8 cellular contexts compared by ENCODE assay signal in the genomic region with DNA sequence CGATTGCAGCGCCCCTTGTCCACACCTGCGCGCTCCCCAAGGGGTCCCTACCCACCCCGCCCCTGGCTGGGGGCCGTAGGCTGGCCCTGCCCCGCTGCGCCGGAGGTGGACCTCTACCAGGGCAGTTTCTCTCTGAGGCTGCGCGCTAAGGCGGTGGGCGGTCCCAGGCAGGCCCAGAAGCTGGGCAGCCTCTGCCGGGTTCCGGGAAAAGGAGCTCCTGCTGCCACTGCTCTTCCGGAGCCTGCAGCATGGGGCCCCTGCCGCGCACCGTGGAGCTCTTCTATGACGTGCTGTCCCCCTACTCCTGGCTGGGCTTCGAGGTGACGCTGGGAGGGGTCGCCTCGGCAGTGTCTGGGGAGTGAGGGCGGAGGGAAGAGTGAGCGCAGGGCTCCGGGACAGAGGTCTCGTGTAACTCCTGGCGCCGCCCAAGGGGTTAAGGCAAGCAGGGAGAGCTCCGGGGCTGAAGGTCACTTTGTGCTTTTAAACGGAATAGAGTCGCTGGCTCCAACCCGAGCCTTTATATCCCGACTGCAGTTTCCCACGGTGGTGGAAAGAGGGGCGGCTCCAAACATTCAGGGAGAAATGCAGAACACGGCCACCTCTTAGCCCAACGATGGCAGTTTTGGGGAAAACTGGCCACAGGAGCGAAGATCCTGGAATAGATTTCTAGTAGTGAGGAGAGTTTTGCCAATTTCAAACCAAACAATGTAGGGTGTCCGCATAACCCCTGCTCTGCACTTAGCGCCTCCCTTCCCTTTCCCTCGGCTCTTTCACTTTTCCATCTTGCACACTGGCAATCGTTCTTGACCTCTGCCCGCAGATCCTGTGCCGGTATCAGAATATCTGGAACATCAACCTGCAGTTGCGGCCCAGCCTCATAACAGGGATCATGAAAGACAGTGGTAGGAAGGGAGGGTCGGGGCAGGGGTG. TPM values are rescaled to one million over a fixed set of nuclear protein-coding genes. Genes with fewer than 3 reads are reported as not detected.
A peak's percentile ranks its signal among the peaks of the same experiment; 100 is the strongest.
DNase-seq lines count a peak whose midpoint lies in the region; ATAC-seq, FAIRE-seq and TF ChIP-seq lines count a peak whose summit lies in the region.

A gene (plus strand): TSS at position 176 of the 930 bp plus-strand sequence. CDS start 73 bp downstream, at position 249.

- peak within 1 kb of the TSS; percentile 100 for H2AFZ ChIP-seq in trophoblast cell (ENCODE audit: insufficient read depth, low read length, poor library complexity)

- WGBS in trophoblast cell (ENCODE audit: extremely low coverage, insufficient coverage, insufficient read length) = no CpG with 5 or more reads among the region's 48 CpGs
- WGBS in tibial nerve, 2 donors = 1% methylated on average over 37 to 38 of the region's 48 CpGs

- TF ChIP-seq EP300 in tibial nerve (IDR thresholded peaks at IDR 0.05) = peak; percentile 18 to 79

- H4K8ac ChIP-seq in trophoblast cell (ENCODE audit: low read depth, low read length) = peak within 1 kb of the TSS; percentile 98

- TF ChIP-seq CTCF in tibial nerve (IDR thresholded peaks at IDR 0.05) = no peak

- peak within 1 kb of the TSS; percentile 94 for H4K91ac ChIP-seq in trophoblast cell (ENCODE audit: low read depth, low read length)

- H3K9ac ChIP-seq in trophoblast cell (ENCODE audit: low read length) = peak within 1 kb of the TSS; percentile 93

- peaks cover 7% of the 10 kb centered on the region for H3K79me1 ChIP-seq in trophoblast cell (ENCODE audit: low read length)

- peak within 1 kb of the TSS; percentile 99 for H3K14ac ChIP-seq in trophoblast cell (ENCODE audit: low read length)

- H3K9me3 ChIP-seq in trophoblast cell (ENCODE audit: insufficient read depth, low read depth, low read length) = no peaks in the 10 kb centered on the region
- H3K9me3 ChIP-seq in tibial nerve = no peaks in the 10 kb centered on the region

- no peak within 1 kb of the TSS for H3K23ac ChIP-seq in trophoblast cell (ENCODE audit: low read length)

- H3K27ac ChIP-seq in trophoblast cell (ENCODE audit: low read depth, low read length) (peak within 1 kb of the TSS; percentile 54), tibial nerve (peak within 1 kb of the TSS; percentile 49 to 94 (median 88))

- TF ChIP-seq POLR2A in H54 (IDR thresholded peaks at IDR 0.05; ENCODE audit: low read depth, low read length) = peak; percentile 98
- TF ChIP-seq POLR2A in tibial nerve (IDR thresholded peaks at IDR 0.05) = peak; percentile 26 to 72

- peak within 1 kb of the TSS; percentile 92 for H2BK120ac ChIP-seq in trophoblast cell (ENCODE audit: insufficient read depth, low read length, poor library complexity)

- H2BK12ac ChIP-seq in trophoblast cell (ENCODE audit: low read length) = peak within 1 kb of the TSS; percentile 29

- peaks cover 8% of the 10 kb centered on the region for H3K79me2 ChIP-seq in trophoblast cell (ENCODE audit: control insufficient read depth, insufficient read depth, low read length, poor library complexity)

- no peak for FAIRE-seq in H54 (lab: Jason Lieb, UNC)

- H3K4me3 ChIP-seq in trophoblast cell (ENCODE audit: low read depth, low read length) (peak within 1 kb of the TSS; percentile 93), tibial nerve (peak within 1 kb of the TSS; percentile 59 to 91 (median 76))

- H3K4me2 ChIP-seq in trophoblast cell (ENCODE audit: low read length) = peak within 1 kb of the TSS; percentile 77

- H2AK5ac ChIP-seq in trophoblast cell (ENCODE audit: low read length) = peak within 1 kb of the TSS; percentile 87

- ATAC-seq in Right ventricle myocardium superior (ENCODE audit: poor library complexity) = peak; percentile 97

- H3K4me1 ChIP-seq in trophoblast cell (ENCODE audit: control insufficient read depth in 1 of 2, insufficient read depth in 2 of 2, low read length in 2 of 2) = peaks cover 4 to 10% of the 10 kb centered on the region in 2 experiments
- H3K4me1 ChIP-seq in tibial nerve = peaks cover 0 to 35% (median 18%) of the 10 kb centered on the region in 4 donors

- intact Hi-C loops in Right ventricle myocardium superior (cut with DNase I) = no loop called here

- H3K4ac ChIP-seq in trophoblast cell (ENCODE audit: low read depth, low read length) = peak within 1 kb of the TSS; percentile 85

- H3K18ac ChIP-seq in trophoblast cell (ENCODE audit: low read length) = peak within 1 kb of the TSS; percentile 95

- peaks cover 19% of the 10 kb centered on the region in 2 experiments for H3K36me3 ChIP-seq in trophoblast cell (ENCODE audit: control insufficient read depth in 1 of 2, insufficient read depth in 2 of 2, low read length in 2 of 2)
- peaks cover 0 to 19% (median 0%) of the 10 kb centered on the region in 3 donors for H3K36me3 ChIP-seq in tibial nerve

- H3K27me3 ChIP-seq in trophoblast cell (ENCODE audit: insufficient read depth, low read length) = no peaks in the 10 kb centered on the region
- H3K27me3 ChIP-seq in tibial nerve = no peaks in the 10 kb centered on the region

- DNase-seq in GF-D8 (lab: John Stamatoyannopoulos, UW) = peak; percentile 82
- peak; percentile 87 for DNase-seq in H54 (ENCODE audit: insufficient read length, low spot score)
- peak; percentile 75 for DNase-seq in M059J (ENCODE audit: low read depth)
- DNase-seq in SW480 (ENCODE audit: low spot score) = peak; percentile 74
- peak; percentile 69 for DNase-seq in activated naive CD8-positive, alpha-beta T cell treated with anti-CD3 and anti-CD28 coated beads, Interleukin-2, amount 50 U/mL, for 16 hours (ENCODE audit: low read depth, low spot score)
- peak; percentile 94 for DNase-seq in Right ventricle myocardium superior
- peak; percentile 66 to 76 for DNase-seq in trophoblast cell
- peak; percentile 66 to 70 for DNase-seq in tibial nerve (ENCODE audit: low spot score in 2 of 2)

- H2BK5ac ChIP-seq in trophoblast cell (ENCODE audit: low read depth, low read length, poor library complexity) = peak within 1 kb of the TSS; percentile 95

- H4K12ac ChIP-seq in trophoblast cell (ENCODE audit: low read depth, low read length) = peak within 1 kb of the TSS; percentile 98

RNA-seq across cellular contexts. Expression of the gene that starts here (rescaled TPM):
- 127 and 133 TPM in 2 replicates for total RNA-seq in M059J (2014; rRNA removed; shearing (Covaris generic))
- total RNA-seq in Right ventricle myocardium superior = 276 TPM
- 130 and 132 TPM in 2 replicates for polyA plus RNA-seq in trophoblast cell (2013)
- total RNA-seq in tibial nerve = 100 to 1,000 TPM; 149 to 202 (median 161) TPM

Comparison
In these comparisons a context has a peak if more than half of its experiments do, and no peak if none do; other contexts are left out.
1. Peak in every context shown above with its lines: DNase-seq, ATAC-seq, H3K4me3 ChIP-seq and H3K27ac ChIP-seq.